ENCODE assay signal across 8 cellular contexts in genomic region chr14:22886500-22887259, GRCh38. TPM values are rescaled to one million over a fixed set of nuclear protein-coding genes. Genes with fewer than 3 reads are reported as not detected.
DNase-seq lines count a peak whose midpoint lies in the region; ATAC-seq, FAIRE-seq and TF ChIP-seq lines count a peak whose summit lies in the region.

No MANE protein-coding gene starts in this region.

- no peak for FAIRE-seq in GM12878 (lab: Jason Lieb, UNC)

- H2AFZ ChIP-seq in GM12878 (ENCODE audit: control insufficient read depth, low read depth, low read length) = peak overlapping the region; percentile 84

- H3K4me2 ChIP-seq in DOHH2 (ENCODE audit: low read length) (peak overlapping the region; percentile 94), GM12878 (ENCODE audit: control insufficient read depth, insufficient read depth) (peak overlapping the region; percentile 89)

- no peaks in the 10 kb centered on the region for H3K27me3 ChIP-seq in DOHH2 (ENCODE audit: control insufficient read depth, low read length)
- H3K27me3 ChIP-seq in GM12878 (replicated peaks in 1 of 2; ENCODE audit: control insufficient read depth in 2 of 2, insufficient read depth in 2 of 2, low read length in 1 of 2) = no peaks in the 10 kb centered on the region

- H4K20me1 ChIP-seq in DOHH2 (ENCODE audit: control insufficient read depth, insufficient read depth, low read depth, low read length) = no peaks in the 10 kb centered on the region
- H4K20me1 ChIP-seq in GM12878 (ENCODE audit: control insufficient read depth, insufficient read depth) = no peaks in the 10 kb centered on the region

- H3F3A ChIP-seq in DOHH2 (ENCODE audit: control insufficient read depth, insufficient read depth) = peaks cover 38% of the 10 kb centered on the region

- TF ChIP-seq CTCF in DOHH2 (IDR thresholded peaks at IDR 0.05; ENCODE audit: low read depth, low read length, poor library complexity, severe bottlenecking) = peak; percentile 41
- peak; percentile 13 to 46 (median 18); a peak in 4 of 6 replicates for TF ChIP-seq CTCF in GM12878 (IDR thresholded peaks at IDR 0.05 in 2 of 3, conservative IDR thresholded peaks at IDR 0.05 in 1 of 3; ENCODE audit: control insufficient read depth in 2 of 3, extremely low read depth in 1 of 3, insufficient read depth in 1 of 3, low read depth in 3 of 3, low read length in 3 of 3)

- intact Hi-C loops in GM12878 (cut with micrococcal nuclease; ENCODE audit: unreplicated experiment) = loop anchor here (1.0 kb wide), 1 partner anchor 15 kb away; the partner anchor contains the start of gene LRP10

- ATAC-seq in GM21619 (IDR thresholded peaks at IDR 0.05; ENCODE audit: unreplicated experiment) (peak; percentile 48), GM12878 (peak; percentile 72)

- 1% methylated on average over 72 of the region's 77 CpGs for WGBS in GM12878 (ENCODE audit: insufficient coverage, insufficient replicate concordance, low lambda C conversion rate, missing lambda C conversion rate)

- RAD21 ChIA-PET in GM12878 (lab: Charles Lee; ENCODE audit: unreplicated experiment) = interaction anchor here (0.6 to 4.1 kb wide), 10 partner anchors 9 to 315 kb away, joined by 3 to 43 read pairs (median 4); partner anchors contain the start of genes LRP10, OXA1L and RBM23

- H3K9me2 ChIP-seq in DOHH2 (replicated peaks; ENCODE audit: control insufficient read depth, low read length) = no peaks in the 10 kb centered on the region

- TF ChIP-seq EP300 in GM12878 (IDR thresholded peaks at IDR 0.05; ENCODE audit: borderline replicate concordance in 1 of 2, control insufficient read depth in 1 of 2, low read depth in 2 of 2, low read length in 2 of 2) = no peak; a peak in 1 of 4 replicates

- H3K4me3 ChIP-seq in DOHH2 (ENCODE audit: low read length) (peak overlapping the region; percentile 75), GM12878 (peak overlapping the region; percentile 91)

- DNase-seq in M059J (ENCODE audit: low read depth) (peak; percentile 77), T-helper 2 cell (peak; percentile 60 to 84 (median 67)), GM12878 (ENCODE audit: low read depth, low spot score) (peak; percentile 45), iPS-NIHi7 (ENCODE audit: extremely low spot score) (peak; percentile 77), Kasumi-1 (lab: John Stamatoyannopoulos, UW) (no peak)
- DNase-seq in stimulated activated CD4-positive, alpha-beta T cell treated with anti-CD3 and anti-CD28 coated beads, Interleukin-15, amount 100 ng/mL, for 48 hours (ENCODE audit: low read depth in 2 of 2) = peak; percentile 50 to 66

- CTCF ChIA-PET in GM12878 (lab: Yijun Ruan, JAX) = interaction anchor here (0.6 to 10.8 kb wide), 10 partner anchors 9 to 329 kb away, joined by 3 to 174 read pairs (median 4); partner anchors contain the start of genes LRP10 and RBM23

- POLR2A ChIA-PET in GM12878 (lab: Charles Lee) = interaction anchor here (1.2 to 6.0 kb wide), 3 partner anchors 14 to 73 kb away, joined by 4 to 51 read pairs (median 45); partner anchors contain the start of genes LRP10 and RBM23

- in situ Hi-C loops in GM12878 (cut with MboI) = no loop called here

- H3K27ac ChIP-seq in DOHH2 (ENCODE audit: low read depth, low read length) = peak overlapping the region; percentile 96
- H3K27ac ChIP-seq in GM12878 (ENCODE audit: control insufficient read depth, insufficient read depth) = peak overlapping the region; percentile 86

- H3K79me2 ChIP-seq in DOHH2 (ENCODE audit: control insufficient read depth, low read length) (no peaks in the 10 kb centered on the region), GM12878 (ENCODE audit: control insufficient read depth, insufficient read depth, low read length) (peaks cover 5% of the 10 kb centered on the region)

- no TSS peak for BruUV-seq in GM12878 (replicated peaks; lab: Mats Ljungman, UMichigan)

- peak; percentile 79; the same call in 1 of the 2 replicates for TF ChIP-seq POLR2A in GM12878 (IDR thresholded peaks at IDR 0.05; ENCODE audit: low read depth, low read length)

- peaks cover 87% of the 10 kb centered on the region for H3K4me1 ChIP-seq in DOHH2 (ENCODE audit: control insufficient read depth, low read length)
- H3K4me1 ChIP-seq in GM12878 (ENCODE audit: control insufficient read depth, insufficient read depth, low read length) = peaks cover 35% of the 10 kb centered on the region

- H3K9me3 ChIP-seq in DOHH2 (ENCODE audit: control insufficient read depth, insufficient read depth, low read length) = no peaks in the 10 kb centered on the region
- no peaks in the 10 kb centered on the region for H3K9me3 ChIP-seq in GM12878 (replicated peaks; ENCODE audit: control insufficient read depth, insufficient read depth, low read length)

- TF ChIP-seq RAD21 in GM12878 (IDR thresholded peaks at IDR 0.05; ENCODE audit: insufficient read depth, low read depth, low read length) = no peak

- H3K36me3 ChIP-seq in DOHH2 (ENCODE audit: control insufficient read depth, low read length) = 0 out of 2 replicates have a peak, but pooled peaks cover 2% of the 10 kb centered on the region
- no peaks in the 10 kb centered on the region for H3K36me3 ChIP-seq in GM12878 (ENCODE audit: control insufficient read depth in 2 of 2, insufficient read depth in 2 of 2, low read length in 1 of 2)

- SMC1A ChIA-PET in GM12878 (lab: Charles Lee; ENCODE audit: uncharacterized antibody, unreplicated experiment) = interaction anchor here (0.7 to 9.5 kb wide), 5 partner anchors 9 to 134 kb away, joined by 3 to 110 read pairs (median 5); partner anchors contain the start of genes LRP10 and RBM23

- peak overlapping the region; percentile 88 for H3K9ac ChIP-seq in GM12878 (ENCODE audit: control insufficient read depth, insufficient read depth, low read length)

RNA-seq across cellular contexts. Expression of gene REM2, which starts 3.7 kb away (rescaled TPM):
- 0.52 TPM in 1 of 2 replicates, not detected in the other for total RNA-seq in M059J (2014; rRNA removed; shearing (Covaris generic))
- total RNA-seq in GM12878 (2013; cell fraction: nucleolus; rRNA removed) = 3.3 and 4.7 TPM in 2 replicates
- 0.87 and 1.2 TPM in 2 replicates for total RNA-seq in GM12878 (2014; rRNA removed)
- total RNA-seq in GM12878 (2014; rRNA removed; fragmentation: Illumina TruSeq; extraction: Trizol) = 0.27 and 0.37 TPM in 2 replicates
- 0.66 and 0.69 TPM in 2 replicates for total RNA-seq in GM12878 (2021)
- 0.84 TPM for polyA plus RNA-seq in GM12878 (2011; ENCODE audit: low read depth)
- polyA plus RNA-seq in GM12878 (2011; rRNA removed) = 0.69 and 1.1 TPM in 2 replicates
- 0.59 and 0.61 TPM in 2 replicates for polyA plus RNA-seq in GM12878 (2011; cell fraction: cytosol; rRNA removed)
- polyA plus RNA-seq in GM12878 (2011; cell fraction: nucleus; rRNA removed) = 1.9 and 2.3 TPM in 2 replicates
- polyA plus RNA-seq in GM12878 (2012) = 0.94 and 1.6 TPM in 2 replicates
- 0.17 and 0.66 TPM in 2 replicates for polyA plus RNA-seq in GM12878 (2014; fragmentation: Illumina TruSeq; extraction: Trizol)
- 1 to 10 TPM in 1 of 2 experiments, under 1 TPM in 1; 0.68 to 1.3 TPM for polyA plus RNA-seq in GM12878 (2014; fragmentation: Nextera tagmentation; extraction: Ambion mirVana)
- 1.3 and 1.5 TPM in 2 replicates for polyA plus RNA-seq in GM12878 (2014; rRNA removed)
- polyA plus RNA-seq in GM12878 (2016; fragmentation: Nextera tagmentation; extraction: Ambion mirVana) = 1 to 10 TPM in 1 of 2 experiments, under 1 TPM in 1; 0.97 to 1.5 TPM
- polyA minus RNA-seq in GM12878 (2011; rRNA and poly(A)+ RNA removed) = 0.88 and 1.6 TPM in 2 replicates
- 0.94 TPM in 2 replicates for polyA minus RNA-seq in GM12878 (2011; cell fraction: cytosol; rRNA and poly(A)+ RNA removed)
- polyA minus RNA-seq in GM12878 (2011; cell fraction: nucleus; rRNA and poly(A)+ RNA removed) = 2.4 and 2.8 TPM in 2 replicates

RNA-seq across cellular contexts. Expression of gene LRP10, which starts 15.1 kb away (rescaled TPM):
- total RNA-seq in M059J (2014; rRNA removed; shearing (Covaris generic)) = 51.6 and 115 TPM in 2 replicates
- total RNA-seq in GM12878 (2013; cell fraction: nucleolus; rRNA removed) = 43.0 and 46.7 TPM in 2 replicates
- total RNA-seq in GM12878 (2014; rRNA removed) (16.7 and 17.8 TPM in 2 replicates), GM12878 (2014; rRNA removed; fragmentation: Illumina TruSeq; extraction: Trizol) (10.5 and 13.5 TPM in 2 replicates), GM12878 (2021) (51.5 and 56.9 TPM in 2 replicates)
- 23.9 TPM for polyA plus RNA-seq in GM12878 (2011; ENCODE audit: low read depth)
- polyA plus RNA-seq in GM12878 (2011; rRNA removed) (7.9 and 20.4 TPM in 2 replicates), GM12878 (2014; fragmentation: Illumina TruSeq; extraction: Trizol) (8.3 and 24.5 TPM in 2 replicates), GM12878 (2014; fragmentation: Nextera tagmentation; extraction: Ambion mirVana) (1 to 10 TPM; 3.0 TPM), GM12878 (2014; rRNA removed) (21.4 and 23.0 TPM in 2 replicates), GM12878 (2016; fragmentation: Nextera tagmentation; extraction: Ambion mirVana) (10 to 100 TPM; 43.8 to 53.7 TPM)
- 30.1 and 31.1 TPM in 2 replicates for polyA plus RNA-seq in GM12878 (2011; cell fraction: cytosol; rRNA removed)
- polyA plus RNA-seq in GM12878 (2011; cell fraction: nucleus; rRNA removed) = 57.3 and 57.9 TPM in 2 replicates
- 47.1 and 60.2 TPM in 2 replicates for polyA plus RNA-seq in GM12878 (2012)
- 43.4 and 68.8 TPM in 2 replicates for polyA minus RNA-seq in GM12878 (2011; rRNA and poly(A)+ RNA removed)
- 30.1 and 34.1 TPM in 2 replicates for polyA minus RNA-seq in GM12878 (2011; cell fraction: cytosol; rRNA and poly(A)+ RNA removed)
- 24.3 and 36.3 TPM in 2 replicates for polyA minus RNA-seq in GM12878 (2011; cell fraction: nucleus; rRNA and poly(A)+ RNA removed)

RNA-seq across cellular contexts. Expression of gene RBM23, which starts 32.3 kb away (rescaled TPM):
- total RNA-seq in M059J (2014; rRNA removed; shearing (Covaris generic)) = 104 and 140 TPM in 2 replicates
- total RNA-seq in GM12878 (2013; cell fraction: nucleolus; rRNA removed) = 86.0 and 99.3 TPM in 2 replicates
- total RNA-seq in GM12878 (2014; rRNA removed) (54.0 and 63.9 TPM in 2 replicates), GM12878 (2014; rRNA removed; fragmentation: Illumina TruSeq; extraction: Trizol) (55.1 and 55.6 TPM in 2 replicates), GM12878 (2021) (61.4 and 66.1 TPM in 2 replicates)
- 38.1 TPM for polyA plus RNA-seq in GM12878 (2011; ENCODE audit: low read depth)
- polyA plus RNA-seq in GM12878 (2011; rRNA removed) (72.6 and 75.2 TPM in 2 replicates), GM12878 (2014; fragmentation: Illumina TruSeq; extraction: Trizol) (70.4 and 72.4 TPM in 2 replicates), GM12878 (2014; fragmentation: Nextera tagmentation; extraction: Ambion mirVana) (10 to 100 TPM; 60.7 to 65.7 TPM), GM12878 (2014; rRNA removed) (52.9 and 55.0 TPM in 2 replicates), GM12878 (2016; fragmentation: Nextera tagmentation; extraction: Ambion mirVana) (10 to 100 TPM; 60.5 to 61.9 TPM)
- polyA plus RNA-seq in GM12878 (2011; cell fraction: cytosol; rRNA removed) = 75.3 and 79.2 TPM in 2 replicates
- polyA plus RNA-seq in GM12878 (2011; cell fraction: nucleus; rRNA removed) = 84.1 and 96.7 TPM in 2 replicates
- 28.1 and 30.3 TPM in 2 replicates for polyA plus RNA-seq in GM12878 (2012)
- polyA minus RNA-seq in GM12878 (2011; rRNA and poly(A)+ RNA removed) = 88.0 and 92.9 TPM in 2 replicates
- polyA minus RNA-seq in GM12878 (2011; cell fraction: cytosol; rRNA and poly(A)+ RNA removed) = 33.0 and 43.8 TPM in 2 replicates
- polyA minus RNA-seq in GM12878 (2011; cell fraction: nucleus; rRNA and poly(A)+ RNA removed) = 27.3 and 65.8 TPM in 2 replicates

RNA-seq across cellular contexts. Expression of gene PRMT5, which starts 42.5 kb away (rescaled TPM):
- total RNA-seq in M059J (2014; rRNA removed; shearing (Covaris generic)) = 67.3 and 83.3 TPM in 2 replicates
- 38.4 and 43.2 TPM in 2 replicates for total RNA-seq in GM12878 (2013; cell fraction: nucleolus; rRNA removed)
- 96.2 and 106 TPM in 2 replicates for total RNA-seq in GM12878 (2014; rRNA removed)
- total RNA-seq in GM12878 (2014; rRNA removed; fragmentation: Illumina TruSeq; extraction: Trizol) = 103 and 113 TPM in 2 replicates
- total RNA-seq in GM12878 (2021) = 105 and 115 TPM in 2 replicates
- 71.5 TPM for polyA plus RNA-seq in GM12878 (2011; ENCODE audit: low read depth)
- 175 and 221 TPM in 2 replicates for polyA plus RNA-seq in GM12878 (2011; rRNA removed)
- polyA plus RNA-seq in GM12878 (2011; cell fraction: cytosol; rRNA removed) = 284 and 348 TPM in 2 replicates
- 231 and 240 TPM in 2 replicates for polyA plus RNA-seq in GM12878 (2011; cell fraction: nucleus; rRNA removed)
- polyA plus RNA-seq in GM12878 (2012) = 53.0 and 76.1 TPM in 2 replicates
- 125 and 129 TPM in 2 replicates for polyA plus RNA-seq in GM12878 (2014; fragmentation: Illumina TruSeq; extraction: Trizol)
- 10 to 100 TPM; 54.3 to 71.6 TPM for polyA plus RNA-seq in GM12878 (2014; fragmentation: Nextera tagmentation; extraction: Ambion mirVana)
- polyA plus RNA-seq in GM12878 (2014; rRNA removed) = 106 and 118 TPM in 2 replicates
- 100 to 1,000 TPM; 175 to 195 TPM for polyA plus RNA-seq in GM12878 (2016; fragmentation: Nextera tagmentation; extraction: Ambion mirVana)
- polyA minus RNA-seq in GM12878 (2011; rRNA and poly(A)+ RNA removed) = 257 and 258 TPM in 2 replicates
- 104 and 113 TPM in 2 replicates for polyA minus RNA-seq in GM12878 (2011; cell fraction: cytosol; rRNA and poly(A)+ RNA removed)
- polyA minus RNA-seq in GM12878 (2011; cell fraction: nucleus; rRNA and poly(A)+ RNA removed) = 50.1 and 66.8 TPM in 2 replicates

RNA-seq across cellular contexts. Expression of gene MMP14, which starts 50.3 kb away (rescaled TPM):
- total RNA-seq in M059J (2014; rRNA removed; shearing (Covaris generic)) = 251 and 313 TPM in 2 replicates
- total RNA-seq in GM12878 (2013; cell fraction: nucleolus; rRNA removed) = 3.2 and 5.0 TPM in 2 replicates
- total RNA-seq in GM12878 (2014; rRNA removed) (0.38 and 0.85 TPM in 2 replicates), GM12878 (2014; rRNA removed; fragmentation: Illumina TruSeq; extraction: Trizol) (0.28 and 0.31 TPM in 2 replicates), GM12878 (2021) (1.1 and 1.8 TPM in 2 replicates)
- 1.2 TPM for polyA plus RNA-seq in GM12878 (2011; ENCODE audit: low read depth)
- polyA plus RNA-seq in GM12878 (2011; rRNA removed) (0.65 and 0.91 TPM in 2 replicates), GM12878 (2014; fragmentation: Illumina TruSeq; extraction: Trizol) (0.27 and 0.56 TPM in 2 replicates), GM12878 (2014; fragmentation: Nextera tagmentation; extraction: Ambion mirVana) (not detected), GM12878 (2014; rRNA removed) (1.8 and 1.9 TPM in 2 replicates), GM12878 (2016; fragmentation: Nextera tagmentation; extraction: Ambion mirVana) (under 1 TPM; 0.32 to 0.42 TPM)
- 1.8 and 2.0 TPM in 2 replicates for polyA plus RNA-seq in GM12878 (2011; cell fraction: cytosol; rRNA removed)
- 7.5 and 8.2 TPM in 2 replicates for polyA plus RNA-seq in GM12878 (2011; cell fraction: nucleus; rRNA removed)
- polyA plus RNA-seq in GM12878 (2012) = 0.46 and 0.59 TPM in 2 replicates
- 0.15 and 0.26 TPM in 2 replicates for polyA minus RNA-seq in GM12878 (2011; rRNA and poly(A)+ RNA removed)
- polyA minus RNA-seq in GM12878 (2011; cell fraction: cytosol; rRNA and poly(A)+ RNA removed) = not detected in 2 replicates
- polyA minus RNA-seq in GM12878 (2011; cell fraction: nucleus; rRNA and poly(A)+ RNA removed) = 0.57 and 1.1 TPM in 2 replicates

Comparison
In these comparisons a context has a peak if more than half of its experiments do, and no peak if none do; other contexts are left out.
1. DNase-seq: peak in M059J (single experiment), T-helper 2 cell (5 of 5), GM12878 (single experiment), iPS-NIHi7 (single experiment) and stimulated activated CD4-positive, alpha-beta T cell treated with anti-CD3 and anti-CD28 coated beads, Interleukin-15, amount 100 ng/mL, for 48 hours (2 of 2); none in Kasumi-1 (0 of 2).